17 cellular contexts compared by ENCODE assay signal in genomic region chr7:27435461-27435860, GRCh38.
A peak's percentile ranks its signal among the peaks of the same experiment; 100 is the strongest.
DNase-seq lines count a peak whose midpoint lies in the region; ATAC-seq, FAIRE-seq and TF ChIP-seq lines count a peak whose summit lies in the region.
"Had no signal": no experiment of that assay in that cellular context is flagged by ENCODE, and none has a peak within 500 bp of the region (broad histone marks: within the 10 kb centered on the region; RNA-seq: fewer than 3 reads in every experiment).

No MANE protein-coding gene starts in this region.

- no peak overlapping the region for H4K91ac ChIP-seq in H1 (replicated peaks; ENCODE audit: insufficient read length, low read length)

- H3K79me2 ChIP-seq in H1 (ENCODE audit: control insufficient read depth in 1 of 2, insufficient read depth in 2 of 2, low read length in 2 of 2) (no peaks in the 10 kb centered on the region), osteoblast (ENCODE audit: insufficient read depth, low read length) (no peaks in the 10 kb centered on the region)

- no peak for TF ChIP-seq EP300 in H1 (IDR thresholded peaks at IDR 0.05; ENCODE audit: borderline replicate concordance in 1 of 2, low read depth in 2 of 2, low read length in 2 of 2)

- TF ChIP-seq POLR2A in H1 (IDR thresholded peaks at IDR 0.05; ENCODE audit: control extremely low read depth in 1 of 2, low read depth in 2 of 2, low read length in 2 of 2): no peak

- H4K5ac ChIP-seq in H1 (ENCODE audit: insufficient read length, low read depth, low read length): no peak overlapping the region

- H3K36me3 ChIP-seq in H1 (ENCODE audit: control insufficient read depth in 2 of 4, insufficient read depth in 4 of 4, low read length in 3 of 4) (no peaks in the 10 kb centered on the region), osteoblast (ENCODE audit: insufficient read depth, low read length) (no peaks in the 10 kb centered on the region)
- H3K36me3 ChIP-seq: adrenal gland; BLaER1 treated with 17β-estradiol and CSF1 and Interleukin-3, amounts not matched to agents 10 nM and 100 nM; lower lobe of right lung; prostate gland had no signal

- H3K23me2 ChIP-seq in H1 (ENCODE audit: low read depth, low read length): no peaks in the 10 kb centered on the region

- CTCF ChIA-PET in H1 (lab: Charles Lee; ENCODE audit: partially characterized antibody): interaction anchor here (0.5 to 2.5 kb wide), 16 partner anchors 10 to 239 kb away, joined by 3 to 9 read pairs (median 3); no protein-coding TSS in a partner anchor

- H3K9ac ChIP-seq in H1 (replicated peaks in 1 of 4; ENCODE audit: extremely low read depth in 1 of 4, low read depth in 3 of 4, low read length in 3 of 4): no peak overlapping the region
- H3K9ac ChIP-seq: BLaER1 treated with 17β-estradiol and CSF1 and Interleukin-3, amounts not matched to agents 10 nM and 100 nM had no signal

- DNase-seq in Daoy (ENCODE audit: low read depth): peak; percentile 75
- peak; percentile 72 for DNase-seq in HT1080 (ENCODE audit: low read depth)
- DNase-seq in H1 (ENCODE audit: low read depth in 1 of 2, low spot score in 2 of 2): no peak
- peak; percentile 77 for DNase-seq in osteoblast (ENCODE audit: insufficient read length, low spot score, missing footprints)
- no peak for DNase-seq in NCI-H748 (lab: John Stamatoyannopoulos, UW; ENCODE audit: unreplicated experiment)
- DNase-seq in D721Med (ENCODE audit: insufficient read length, low spot score): no peak
- DNase-seq: adrenal gland; cerebellar nuclear complex; DMS53; lower lobe of right lung; naive thymus-derived CD4-positive, alpha-beta T cell; NCI-H1092; NCI-H2171 had no signal

- H4K20me1 ChIP-seq in H1 (replicated peaks in 1 of 2; ENCODE audit: control insufficient read depth in 1 of 2, insufficient read depth in 2 of 2, low read length in 2 of 2) (no peaks in the 10 kb centered on the region), osteoblast (ENCODE audit: insufficient read depth, low read length) (no peaks in the 10 kb centered on the region)
- H4K20me1 ChIP-seq: BLaER1 treated with 17β-estradiol and CSF1 and Interleukin-3, amounts not matched to agents 10 nM and 100 nM had no signal

- POLR2A ChIA-PET in H1 (lab: Charles Lee; ENCODE audit: partially characterized antibody): no interaction called here

- H4K8ac ChIP-seq in H1 (ENCODE audit: extremely low read depth, insufficient read depth, low read length): no peak overlapping the region

- H2BK5ac ChIP-seq in H1 (ENCODE audit: low read depth, low read length): no peak overlapping the region

- no peak overlapping the region for H2BK12ac ChIP-seq in H1 (ENCODE audit: low read depth, low read length)

- no peak overlapping the region for H3K4me2 ChIP-seq in H1 (ENCODE audit: insufficient read depth in 1 of 2, low read depth in 2 of 2, low read length in 2 of 2)
- peak overlapping the region; percentile 6 for H3K4me2 ChIP-seq in osteoblast (ENCODE audit: insufficient read depth, low read length)
- H3K4me2 ChIP-seq: BLaER1 treated with 17β-estradiol and CSF1 and Interleukin-3, amounts not matched to agents 10 nM and 100 nM had no signal

- H2BK120ac ChIP-seq in H1 (replicated peaks; ENCODE audit: low read depth, low read length): no peak overlapping the region

- H3K27ac ChIP-seq in H1 (ENCODE audit: low read depth, low read length): no peak overlapping the region
- H3K27ac ChIP-seq in osteoblast (ENCODE audit: low read depth, low read length): no peak overlapping the region
- H3K27ac ChIP-seq: adrenal gland; BLaER1 treated with 17β-estradiol and CSF1 and Interleukin-3, amounts not matched to agents 10 nM and 100 nM; lower lobe of right lung; prostate gland had no signal

- no peak overlapping the region for H2BK15ac ChIP-seq in H1 (ENCODE audit: low read length)

- H3K27me3 ChIP-seq in H1 (replicated peaks in 1 of 4; ENCODE audit: control insufficient read depth in 3 of 4, extremely low read depth in 1 of 4, insufficient read depth in 3 of 4, low read length in 3 of 4): no peaks in the 10 kb centered on the region
- no peaks in the 10 kb centered on the region for H3K27me3 ChIP-seq in osteoblast (ENCODE audit: insufficient read depth, low read length)
- H3K27me3 ChIP-seq: adrenal gland; BLaER1 treated with 17β-estradiol and CSF1 and Interleukin-3, amounts not matched to agents 10 nM and 100 nM had no signal

- TF ChIP-seq RAD21 in H1 (IDR thresholded peaks at IDR 0.05 in 1 of 2, conservative IDR thresholded peaks at IDR 0.05 in 1 of 2; ENCODE audit: low read depth in 2 of 2, low read length in 2 of 2): no peak

- H2AFZ ChIP-seq in H1 (ENCODE audit: low read length) (no peak overlapping the region), osteoblast (ENCODE audit: low read length) (peak overlapping the region; percentile 26)

- no peak overlapping the region for H3K18ac ChIP-seq in H1 (ENCODE audit: extremely low read depth, low read length)

- no peak for ATAC-seq in esophagus mucosa
- ATAC-seq: lower lobe of right lung; naive thymus-derived CD4-positive, alpha-beta T cell had no signal

- FAIRE-seq in H1 (lab: Jason Lieb, UNC) (no peak), D721Med (lab: Jason Lieb, UNC) (no peak)
- FAIRE-seq: GM19239 had no signal

- H3K4ac ChIP-seq in H1 (replicated peaks; ENCODE audit: insufficient read length, low read depth, low read length): no peak overlapping the region

- H2BK20ac ChIP-seq in H1 (ENCODE audit: low read length): peak overlapping the region; percentile 50; the same call in 1 of the 2 replicates

- H3K4me1 ChIP-seq in H1 (replicated peaks in 1 of 4; ENCODE audit: control insufficient read depth in 3 of 4, insufficient read depth in 4 of 4, low read length in 3 of 4): peaks cover 0 to 14% (median 10%) of the 10 kb centered on the region in 4 experiments
- peaks cover 14% of the 10 kb centered on the region for H3K4me1 ChIP-seq in osteoblast (ENCODE audit: insufficient read depth, low read length)
- H3K4me1 ChIP-seq: adrenal gland, lower lobe of right lung, prostate gland had no signal

- TF ChIP-seq CTCF in H1 (IDR thresholded peaks at IDR 0.05; ENCODE audit: control extremely low read depth in 1 of 3, insufficient read depth in 1 of 3, low read depth in 1 of 3, low read length in 3 of 3) (no peak), osteoblast (IDR thresholded peaks at IDR 0.05; ENCODE audit: extremely low read depth, low read depth, low read length) (no peak), D721Med (IDR thresholded peaks at IDR 0.05; ENCODE audit: insufficient read depth, missing control alignments) (no peak)

- no peak overlapping the region for H3K56ac ChIP-seq in H1 (replicated peaks; ENCODE audit: insufficient read length, low read depth, low read length)

- H3K9me3 ChIP-seq in H1 (ENCODE audit: insufficient read depth in 2 of 2, low read depth in 1 of 2, low read length in 1 of 2): no peaks in the 10 kb centered on the region
- no peaks in the 10 kb centered on the region for H3K9me3 ChIP-seq in osteoblast (ENCODE audit: low read depth, low read length)
- H3K9me3 ChIP-seq: adrenal gland; BLaER1 treated with 17β-estradiol and CSF1 and Interleukin-3, amounts not matched to agents 10 nM and 100 nM; lower lobe of right lung; prostate gland had no signal

- H3K79me1 ChIP-seq in H1 (ENCODE audit: low read depth, low read length): no peaks in the 10 kb centered on the region

- no peak overlapping the region for H3K14ac ChIP-seq in H1 (ENCODE audit: insufficient read length)

- no peak overlapping the region for H2AK5ac ChIP-seq in H1 (ENCODE audit: low read depth, low read length)

- H3K4me3 ChIP-seq in H1 (ENCODE audit: extremely low read depth in 1 of 4, insufficient read depth in 2 of 4, low read depth in 3 of 4, low read length in 4 of 4) (no peak overlapping the region), osteoblast (ENCODE audit: insufficient read depth, low read length) (no peak overlapping the region)
- H3K4me3 ChIP-seq: adrenal gland; BLaER1 treated with 17β-estradiol and CSF1 and Interleukin-3, amounts not matched to agents 10 nM and 100 nM; lower lobe of right lung; prostate gland had no signal

- 50% methylated on average over 3 of the region's 3 CpGs; no CpG with 5 or more reads in 1 of the 2 experiments for WGBS in H1 (ENCODE audit: extremely low coverage in 1 of 2, insufficient coverage in 1 of 2, insufficient read length in 1 of 2, insufficient replicate concordance in 2 of 2, low coverage in 1 of 2, low lambda C conversion rate in 2 of 2, missing lambda C conversion rate in 1 of 2), 2 experiments

- no peak overlapping the region for H3K23ac ChIP-seq in H1 (ENCODE audit: insufficient read length)

TF ChIP-seq in H1, 55 proteins besides CTCF, POLR2A, EP300 and RAD21 (continues in another document):
- TF ChIP-seq RFX5 (IDR thresholded peaks at IDR 0.05; ENCODE audit: borderline replicate concordance, low read depth, low read length) (no peak), MAX (IDR thresholded peaks at IDR 0.05) (no peak), RBBP5 (IDR thresholded peaks at IDR 0.05; ENCODE audit: borderline replicate concordance, low read depth, low read length) (no peak), BCL11A (IDR thresholded peaks at IDR 0.05; ENCODE audit: low read depth in 2 of 2, low read length in 2 of 2) (no peak), ZNF274 (IDR thresholded peaks at IDR 0.05; ENCODE audit: borderline replicate concordance, extremely low read depth, low read length) (no peak), CREB1 (IDR thresholded peaks at IDR 0.05) (no peak), EGR1 (IDR thresholded peaks at IDR 0.05; ENCODE audit: borderline replicate concordance, low read depth, low read length) (no peak), TEAD4 (IDR thresholded peaks at IDR 0.05; ENCODE audit: low read depth, low read length) (no peak)
- TF ChIP-seq, protein P1, sequence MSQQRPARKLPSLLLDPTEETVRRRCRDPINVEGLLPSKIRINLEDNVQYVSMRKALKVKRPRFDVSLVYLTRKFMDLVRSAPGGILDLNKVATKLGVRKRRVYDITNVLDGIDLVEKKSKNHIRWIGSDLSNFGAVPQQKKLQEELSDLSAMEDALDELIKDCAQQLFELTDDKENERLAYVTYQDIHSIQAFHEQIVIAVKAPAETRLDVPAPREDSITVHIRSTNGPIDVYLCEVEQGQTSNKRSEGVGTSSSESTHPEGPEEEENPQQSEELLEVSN (IDR thresholded peaks at IDR 0.05): no peak

Comparison
In these comparisons a context has a peak if more than half of its experiments do, and no peak if none do; other contexts are left out.
1. DNase-seq: peak in Daoy (single experiment), HT1080 (single experiment) and osteoblast (single experiment); none in H1 (0 of 2), NCI-H748 (single experiment) and D721Med (single experiment).